In the genomic region with DNA sequence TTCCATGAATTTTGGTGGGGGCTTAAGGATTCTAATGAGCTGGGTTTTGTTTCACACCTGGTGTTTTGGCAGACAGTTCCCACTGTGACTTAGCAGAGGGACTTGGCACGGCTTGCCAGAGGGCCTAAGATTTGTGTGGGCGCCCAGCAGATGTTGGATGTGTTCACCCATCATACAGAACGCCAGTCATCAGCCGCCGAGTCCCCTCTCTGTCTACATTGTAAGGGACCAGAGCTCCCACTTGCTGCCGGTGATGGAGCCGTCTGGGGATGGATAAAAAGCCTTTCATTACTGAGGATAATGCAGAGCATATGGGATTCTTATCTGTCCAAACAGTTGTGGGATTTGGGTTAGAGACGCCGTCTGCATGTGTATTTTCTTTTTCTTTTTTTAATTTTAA, we compare ENCODE assay signal across 14 cellular contexts. TPM values are rescaled to one million over a fixed set of nuclear protein-coding genes. Genes with fewer than 3 reads are reported as not detected.
DNase-seq lines count a peak whose midpoint lies in the region; ATAC-seq and TF ChIP-seq lines count a peak whose summit lies in the region.
"Had no signal": no experiment of that assay in that cellular context is flagged by ENCODE, and none has a peak within 500 bp of the region (broad histone marks: within the 10 kb centered on the region; RNA-seq: fewer than 3 reads in every experiment).

No MANE protein-coding gene starts in this region.

- peak; percentile 73 for DNase-seq in NCI-H1092 (lab: John Stamatoyannopoulos, UW)
- DNase-seq in NCI-H748 (lab: John Stamatoyannopoulos, UW; ENCODE audit: unreplicated experiment): peak; percentile 92
- no peak for DNase-seq in endodermal cell
- DNase-seq in medulla oblongata (ENCODE audit: extremely low spot score): peak; percentile 32
- no peak for DNase-seq in SHP77 (lab: John Stamatoyannopoulos, UW)
- DNase-seq in DMS153 treated with DMSO at 0.1 percent for 48 hours (lab: John Stamatoyannopoulos, UW; ENCODE audit: unreplicated experiment): no peak
- no peak for DNase-seq in activated CD4-positive, alpha-beta T cell treated with anti-CD3 and anti-CD28 coated beads for 36 hours
- DNase-seq: Calu3, NCI-H2171 had no signal

- no peaks in the 10 kb centered on the region for H3K36me3 Mint-ChIP-seq in endodermal cell (ENCODE audit: low read depth)
- no peaks in the 10 kb centered on the region for H3K36me3 Mint-ChIP-seq in activated CD4-positive, alpha-beta T cell treated with anti-CD3 and anti-CD28 coated beads for 36 hours (ENCODE audit: low read depth)

- H3K4me3 Mint-ChIP-seq in endodermal cell: no peak overlapping the region
- no peak overlapping the region for H3K4me3 Mint-ChIP-seq in activated CD4-positive, alpha-beta T cell treated with anti-CD3 and anti-CD28 coated beads for 36 hours
- H3K4me3 Mint-ChIP-seq: GM23338 had no signal

- no peak overlapping the region for H3K27ac Mint-ChIP-seq in endodermal cell
- H3K27ac Mint-ChIP-seq in activated CD4-positive, alpha-beta T cell treated with anti-CD3 and anti-CD28 coated beads for 36 hours: no peak overlapping the region
- H3K27ac Mint-ChIP-seq: GM23338 had no signal

- 84 to 92% methylated on average over 5 to 7 of the region's 9 CpGs for WGBS in endodermal cell (ENCODE audit: insufficient coverage in 1 of 2, insufficient read length in 1 of 2), 2 experiments

- H3K4me1 ChIP-seq in endodermal cell (ENCODE audit: control insufficient read depth, insufficient read depth, low read length): peaks cover 3% of the 10 kb centered on the region
- H3K4me1 ChIP-seq: A549 had no signal

- H3K27me3 ChIP-seq in endodermal cell (ENCODE audit: control insufficient read depth, insufficient read depth, low read length, poor library complexity, severe bottlenecking): no peaks in the 10 kb centered on the region

- POLR2A ChIA-PET in activated CD4-positive, alpha-beta T cell treated with anti-CD3 and anti-CD28 coated beads for 36 hours (lab: Charles Lee): no interaction called here

- CTCF ChIA-PET in activated CD4-positive, alpha-beta T cell treated with anti-CD3 and anti-CD28 coated beads for 36 hours (lab: Charles Lee): no interaction called here

- no peak overlapping the region for H3K4me3 ChIP-seq in endodermal cell (ENCODE audit: low read length)
- H3K4me3 ChIP-seq: A549, GM23338 had no signal

- H3K9me3 Mint-ChIP-seq in endodermal cell: no peaks in the 10 kb centered on the region
- H3K9me3 Mint-ChIP-seq in activated CD4-positive, alpha-beta T cell treated with anti-CD3 and anti-CD28 coated beads for 36 hours (ENCODE audit: low read depth): peaks cover 17% of the 10 kb centered on the region

- no peaks in the 10 kb centered on the region for H3K36me3 ChIP-seq in endodermal cell (ENCODE audit: control insufficient read depth, insufficient read depth, low read length)

- no peak for TF ChIP-seq CTCF in endodermal cell (conservative IDR thresholded peaks at IDR 0.05)

- no peaks in the 10 kb centered on the region for H3K9me3 ChIP-seq in endodermal cell (ENCODE audit: control insufficient read depth, low read length)
- H3K9me3 ChIP-seq: A549 had no signal

- H3K9ac ChIP-seq in endodermal cell (ENCODE audit: extremely low read depth, low read length, poor library complexity, severe bottlenecking): no peak overlapping the region

- peak overlapping the region; percentile 74 for H3K27ac ChIP-seq in endodermal cell (ENCODE audit: low read depth, low read length)
- H3K27ac ChIP-seq: A549 had no signal

- H3K27me3 Mint-ChIP-seq in endodermal cell (ENCODE audit: insufficient read depth): peaks cover 9% of the 10 kb centered on the region
- no peaks in the 10 kb centered on the region for H3K27me3 Mint-ChIP-seq in activated CD4-positive, alpha-beta T cell treated with anti-CD3 and anti-CD28 coated beads for 36 hours

- no peak for ATAC-seq in HG02885 (IDR thresholded peaks at IDR 0.05; ENCODE audit: poor library complexity, unreplicated experiment)
- no peak for ATAC-seq in activated CD4-positive, alpha-beta T cell treated with anti-CD3 and anti-CD28 coated beads for 36 hours
- ATAC-seq: A549, GM23338 had no signal

- H3K4me1 Mint-ChIP-seq in endodermal cell: peaks cover 19% of the 10 kb centered on the region
- no peaks in the 10 kb centered on the region for H3K4me1 Mint-ChIP-seq in activated CD4-positive, alpha-beta T cell treated with anti-CD3 and anti-CD28 coated beads for 36 hours
- H3K4me1 Mint-ChIP-seq: GM23338 had no signal

- intact Hi-C loops in activated CD4-positive, alpha-beta T cell treated with anti-CD3 and anti-CD28 coated beads for 36 hours (cut with DNase I, micrococcal nuclease): no loop called here

RNA-seq across cellular contexts. Expression of a gene that starts 12.8 kb away (rescaled TPM):
- total RNA-seq in endodermal cell: 1 to 10 TPM; 2.6 to 2.7 TPM
- 6.1 TPM for polyA plus RNA-seq in endodermal cell (2013, experiment 1 of 2)
- polyA plus RNA-seq in endodermal cell (2013, experiment 2 of 2): 5.1 TPM
- total RNA-seq in activated CD4-positive, alpha-beta T cell treated with anti-CD3 and anti-CD28 coated beads for 36 hours: not detected
- total RNA-seq: Calu3, HT1080, NCI-H460 had no signal
- polyA plus RNA-seq: A549 had no signal

Comparison
In these comparisons a context has a peak if more than half of its experiments do, and no peak if none do; other contexts are left out.
1. DNase-seq: peak in NCI-H1092 (single experiment), NCI-H748 (single experiment) and medulla oblongata (single experiment); none in endodermal cell (single experiment), SHP77 (0 of 2), DMS153 treated with DMSO at 0.1 percent for 48 hours (single experiment) and activated CD4-positive, alpha-beta T cell treated with anti-CD3 and anti-CD28 coated beads for 36 hours (single experiment).